Comparison of ENCODE assay signal across 1 cellular context in genomic region chr3:129313983-129314756, GRCh38.
TF ChIP-seq lines count a peak whose summit lies in the region.

No MANE protein-coding gene starts in this region.

TF ChIP-seq in GM23338, 12 proteins besides CTCF, POLR2A, EP300 and RAD21:
- 0 out of 2 replicates have a peak, but pooled peaks have one; percentile 6 for TF ChIP-seq ZNF462 (CRISPR knock-in tag; IDR thresholded peaks at IDR 0.05)
- TF ChIP-seq CREB1 (CRISPR knock-in tag; IDR thresholded peaks at IDR 0.05; ENCODE audit: low read depth) = no peak
TF ChIP-seq in GM23338: peak in this region for 1.
